In genomic region chr10:127117125-127117524, GRCh38 we compare ENCODE assay signal across 9 cellular contexts.
DNase-seq lines count a peak whose midpoint lies in the region; ATAC-seq and TF ChIP-seq lines count a peak whose summit lies in the region.
"Had no signal": no experiment of that assay in that cellular context is flagged by ENCODE, and none has a peak within 500 bp of the region (broad histone marks: within the 10 kb centered on the region; RNA-seq: fewer than 3 reads in every experiment).

No MANE protein-coding gene starts in this region.

- intact Hi-C loops in prostate gland (cut with DNase I): no loop called here
- intact Hi-C loops in spleen (cut with DNase I; ENCODE audit: low total_unique reads): no loop called here

- no peaks in the 10 kb centered on the region for H3K79me2 ChIP-seq in fibroblast of lung (ENCODE audit: control insufficient read depth, insufficient read depth, low read length)

- TF ChIP-seq POLR2A in prostate gland (IDR thresholded peaks at IDR 0.05): no peak
- TF ChIP-seq POLR2A in spleen (IDR thresholded peaks at IDR 0.05): no peak

- no peaks in the 10 kb centered on the region for H3K4me1 ChIP-seq in HAP-1
- H3K4me1 ChIP-seq in fibroblast of lung (ENCODE audit: control insufficient read depth, extremely low read depth, insufficient read depth, low read length): no peaks in the 10 kb centered on the region
- no peaks in the 10 kb centered on the region for H3K4me1 ChIP-seq in prostate gland (replicated peaks)
- no peaks in the 10 kb centered on the region for H3K4me1 ChIP-seq in spleen

- H3K36me3 ChIP-seq in HAP-1 (replicated peaks) (no peaks in the 10 kb centered on the region; the same call in 1 of the 2 replicates), fibroblast of lung (ENCODE audit: control insufficient read depth, insufficient read depth, low read length) (peaks cover 2% of the 10 kb centered on the region), prostate gland (no peaks in the 10 kb centered on the region), spleen (peaks cover 0 to 8% (median 0%) of the 10 kb centered on the region in 6 donors)

- no peak overlapping the region for H3K27ac ChIP-seq in fibroblast of lung (ENCODE audit: insufficient read depth, low read length)
- no peak overlapping the region for H3K27ac ChIP-seq in prostate gland
- H3K27ac ChIP-seq in spleen: no peak overlapping the region
- H3K27ac ChIP-seq: skin epidermis had no signal

- in situ Hi-C loops in HAP-1 (cut with MboI; ENCODE audit: low sequenced_read_pairs): no loop called here

- no peaks in the 10 kb centered on the region for H3K9me3 ChIP-seq in HAP-1
- H3K9me3 ChIP-seq in fibroblast of lung (ENCODE audit: control insufficient read depth, insufficient read depth, low read depth, low read length): no peaks in the 10 kb centered on the region
- H3K9me3 ChIP-seq in prostate gland: no peaks in the 10 kb centered on the region
- no peaks in the 10 kb centered on the region for H3K9me3 ChIP-seq in spleen

- WGBS in prostate gland: 49% methylated on average over 4 of the region's 4 CpGs
- 26 to 64% (median 35%) methylated on average over 4 of the region's 4 CpGs for WGBS in spleen, 5 donors

- no peaks in the 10 kb centered on the region for H3K27me3 ChIP-seq in HAP-1 (ENCODE audit: low read depth)
- no peaks in the 10 kb centered on the region for H3K27me3 ChIP-seq in fibroblast of lung (ENCODE audit: control insufficient read depth, insufficient read depth, low read length)
- H3K27me3 ChIP-seq in prostate gland (replicated peaks; ENCODE audit: insufficient read depth): no peaks in the 10 kb centered on the region
- no peaks in the 10 kb centered on the region for H3K27me3 ChIP-seq in spleen (replicated peaks in 1 of 7)

- H2AFZ ChIP-seq in fibroblast of lung (ENCODE audit: low read length): no peak overlapping the region

- DNase-seq in HAP-1 (ENCODE audit: low spot score in 2 of 2) (peak; percentile 7 to 76), OCI-M1 (lab: John Stamatoyannopoulos, UW) (peak; percentile 68), fibroblast of lung (ENCODE audit: low read depth in 2 of 2) (peak; percentile 57 to 64), prostate gland (ENCODE audit: low spot score) (peak; percentile 20), spleen (no peak), epidermal melanocyte (ENCODE audit: insufficient read length, low spot score) (no peak), NCI-H2081 (lab: John Stamatoyannopoulos, UW) (no peak)

- TF ChIP-seq CTCF in fibroblast of lung (conservative IDR thresholded peaks at IDR 0.05 in 1 of 2, IDR thresholded peaks at IDR 0.05 in 1 of 2; ENCODE audit: low read depth in 1 of 2, low read length in 2 of 2) (no peak), prostate gland (IDR thresholded peaks at IDR 0.05) (no peak), spleen (IDR thresholded peaks at IDR 0.05 in 8 of 11, conservative IDR thresholded peaks at IDR 0.05 in 3 of 11) (no peak)

- H3K4me3 ChIP-seq in HAP-1 (no peak overlapping the region), fibroblast of lung (replicated peaks in 1 of 4; ENCODE audit: control extremely low read depth in 1 of 4, insufficient read depth in 1 of 4, low read depth in 3 of 4, low read length in 4 of 4) (no peak overlapping the region), prostate gland (no peak overlapping the region), spleen (no peak overlapping the region)
- H3K4me3 ChIP-seq: skin epidermis had no signal

- ATAC-seq in HG02623 (IDR thresholded peaks at IDR 0.05; ENCODE audit: unreplicated experiment): no peak

- H3K4me2 ChIP-seq in fibroblast of lung (ENCODE audit: extremely low read depth, insufficient read depth, low read length): no peak overlapping the region

- no peak overlapping the region for H3K9ac ChIP-seq in fibroblast of lung (ENCODE audit: insufficient read depth, low read length)

- peaks cover 1% of the 10 kb centered on the region for H4K20me1 ChIP-seq in fibroblast of lung (ENCODE audit: control insufficient read depth, extremely low read depth, insufficient read depth, low read length)

Comparison
In these comparisons a context has a peak if more than half of its experiments do, and no peak if none do; other contexts are left out.
1. DNase-seq: peak in HAP-1 (2 of 2), OCI-M1 (single experiment), fibroblast of lung (2 of 2) and prostate gland (single experiment); none in spleen (single experiment), epidermal melanocyte (single experiment) and NCI-H2081 (0 of 2).